Comparison of ENCODE assay signal across 7 cellular contexts in genomic region chr12:68871899-68872298, GRCh38.
DNase-seq lines count a peak whose midpoint lies in the region; ATAC-seq and TF ChIP-seq lines count a peak whose summit lies in the region.

No MANE protein-coding gene starts in this region.

- H3K36me3 ChIP-seq in GM06990 (ENCODE audit: control insufficient read depth, insufficient read depth, low read length) (no peaks in the 10 kb centered on the region), HEK293 (ENCODE audit: control insufficient read depth in 2 of 2, insufficient read depth in 1 of 2, low read length in 2 of 2) (no peaks in the 10 kb centered on the region), left lung (peaks cover 4 to 49% of the 10 kb centered on the region in 2 donors)

- no peaks in the 10 kb centered on the region for H3K9me3 ChIP-seq in HEK293 (ENCODE audit: control insufficient read depth, insufficient read depth, low read depth, low read length)
- no peaks in the 10 kb centered on the region for H3K9me3 ChIP-seq in left lung

- no peak for DNase-seq in GM06990 (ENCODE audit: extremely low read depth, insufficient read length)
- DNase-seq in SK-MEL-5 (ENCODE audit: low read depth, low spot score), result peak; percentile 57
- DNase-seq in left lung, result no peak
- DNase-seq in NCI-H2227 (lab: John Stamatoyannopoulos, UW; ENCODE audit: unreplicated experiment), result no peak
- no peak for DNase-seq in Right ventricle myocardium inferior (ENCODE audit: missing footprints)
- DNase-seq in cerebellar nuclear complex (lab: John Stamatoyannopoulos, UW), result no peak

- POLR2A ChIA-PET in HEK293 (lab: Yijun Ruan, JAX), result no interaction called here

- ATAC-seq in left lung, result peak; percentile 14
- ATAC-seq in Right ventricle myocardium inferior, result no peak

- intact Hi-C loops in left lung (cut with DNase I) (no loop called here), Right ventricle myocardium inferior (cut with DNase I) (no loop called here)

- peak; percentile 57 for TF ChIP-seq CTCF in GM06990 (IDR thresholded peaks at IDR 0.05; ENCODE audit: insufficient read depth, low read length, poor library complexity, severe bottlenecking)
- no peak for TF ChIP-seq CTCF in HEK293 (tag by site-specific recombination; IDR thresholded peaks at IDR 0.05)
- TF ChIP-seq CTCF in left lung (IDR thresholded peaks at IDR 0.05), result no peak

- H3K27me3 ChIP-seq in GM06990 (replicated peaks; ENCODE audit: control insufficient read depth, insufficient read depth, low read length) (no peaks in the 10 kb centered on the region; the same call in none of the 2 replicates), left lung (no peaks in the 10 kb centered on the region)

- H3K4me3 ChIP-seq in GM06990 (replicated peaks; ENCODE audit: low read depth, low read length) (no peak overlapping the region), HEK293 (ENCODE audit: low read depth, low read length) (no peak overlapping the region), left lung (no peak overlapping the region)

- CTCF ChIA-PET in HEK293 (lab: Yijun Ruan, JAX), result no interaction called here

- H3K4me1 ChIP-seq in HEK293 (ENCODE audit: control insufficient read depth, insufficient read depth, low read length) (0 out of 2 replicates have a peak, but pooled peaks cover 5% of the 10 kb centered on the region), left lung (no peaks in the 10 kb centered on the region)

- in situ Hi-C loops in SK-MEL-5 (cut with HindIII; ENCODE audit: low pct_unique_long_range_greater_than_20kb, low sequenced_read_pairs), result no loop called here

- H3K27ac ChIP-seq in HEK293 (ENCODE audit: extremely low read depth, low read depth, low read length) (no peak overlapping the region), left lung (no peak overlapping the region)

TF ChIP-seq in HEK293, 187 proteins besides CTCF, POLR2A, EP300 and RAD21:
- TF ChIP-seq ZNF449 (tag by site-specific recombination; IDR thresholded peaks at IDR 0.05), result no peak
- TF ChIP-seq ZNF654 (tag by site-specific recombination; IDR thresholded peaks at IDR 0.05; ENCODE audit: low read depth), result peak; percentile 11; the same call in 1 of the 2 replicates
